Comparison of ENCODE assay signal across 9 cellular contexts in genomic region chr1:8394456-8395321, GRCh38.
A peak's percentile ranks its signal among the peaks of the same experiment; 100 is the strongest.
DNase-seq lines count a peak whose midpoint lies in the region; ATAC-seq, FAIRE-seq and TF ChIP-seq lines count a peak whose summit lies in the region.
"Had no signal": no experiment of that assay in that cellular context is flagged by ENCODE, and none has a peak within 500 bp of the region (broad histone marks: within the 10 kb centered on the region; RNA-seq: fewer than 3 reads in every experiment).

No MANE protein-coding gene starts in this region.

- H3K27ac ChIP-seq in skeletal muscle tissue (ENCODE audit: low read depth, low read length), result peak overlapping the region; percentile 44
- H3K27ac ChIP-seq in substantia nigra (ENCODE audit: low read depth, low read length, poor library complexity, severe bottlenecking), result no peak overlapping the region
- H3K27ac ChIP-seq in endodermal cell (ENCODE audit: low read depth, low read length), result no peak overlapping the region

- 92 to 95% methylated on average over 6 to 9 of the region's 10 CpGs for WGBS in endodermal cell (ENCODE audit: insufficient coverage in 1 of 2, insufficient read length in 1 of 2), 2 experiments

- H3K9me3 Mint-ChIP-seq in endodermal cell, result no peaks in the 10 kb centered on the region

- TF ChIP-seq CTCF in bronchial epithelial cell (IDR thresholded peaks at IDR 0.05; ENCODE audit: insufficient read depth, low read length, severe bottlenecking) (no peak), endodermal cell (conservative IDR thresholded peaks at IDR 0.05) (no peak)

- no peak overlapping the region for H3K4me3 Mint-ChIP-seq in endodermal cell

- ATAC-seq in SK-N-SH treated with all-trans-retinoic acid at 6 μM for 48 hours (peak; percentile 45), GM19328 (IDR thresholded peaks at IDR 0.05; ENCODE audit: unreplicated experiment) (no peak), GM18907 (IDR thresholded peaks at IDR 0.05; ENCODE audit: unreplicated experiment) (no peak)

- peaks cover 14% of the 10 kb centered on the region for H3K36me3 Mint-ChIP-seq in endodermal cell (ENCODE audit: low read depth)

- no peak overlapping the region for H3K9ac ChIP-seq in skeletal muscle tissue (ENCODE audit: low read depth in 1 of 3, low read length in 3 of 3)
- H3K9ac ChIP-seq in endodermal cell (ENCODE audit: extremely low read depth, low read length, poor library complexity, severe bottlenecking), result no peak overlapping the region

- H3K27me3 ChIP-seq in bronchial epithelial cell (ENCODE audit: control insufficient read depth, insufficient read depth, low read length) (no peaks in the 10 kb centered on the region), skeletal muscle tissue (ENCODE audit: control insufficient read depth in 3 of 3, insufficient read depth in 3 of 3, low read length in 3 of 3) (no peaks in the 10 kb centered on the region), endodermal cell (ENCODE audit: control insufficient read depth, insufficient read depth, low read length, poor library complexity, severe bottlenecking) (no peaks in the 10 kb centered on the region)

- no peak for FAIRE-seq in bronchial epithelial cell (lab: Jason Lieb, UNC)
- FAIRE-seq: islet of Langerhans had no signal

- DNase-seq in GM03348 (ENCODE audit: low spot score), result peak; percentile 60
- peak; percentile 95 for DNase-seq in bronchial epithelial cell (ENCODE audit: low read depth)
- DNase-seq in substantia nigra (lab: John Stamatoyannopoulos, UW), result no peak
- no peak for DNase-seq in endodermal cell

- no peak overlapping the region for H3K27ac Mint-ChIP-seq in endodermal cell

- no peaks in the 10 kb centered on the region for H3K9me3 ChIP-seq in skeletal muscle tissue (ENCODE audit: control insufficient read depth in 3 of 3, low read length in 3 of 3)
- H3K9me3 ChIP-seq in endodermal cell (ENCODE audit: control insufficient read depth, low read length), result no peaks in the 10 kb centered on the region

- peaks cover 2% of the 10 kb centered on the region for H3K36me3 ChIP-seq in bronchial epithelial cell (ENCODE audit: control insufficient read depth, insufficient read depth, low read length)
- H3K36me3 ChIP-seq in skeletal muscle tissue (ENCODE audit: control insufficient read depth in 3 of 3, insufficient read depth in 3 of 3, low read length in 3 of 3), result peaks cover 5 to 13% (median 7%) of the 10 kb centered on the region in 3 donors
- H3K36me3 ChIP-seq in endodermal cell (ENCODE audit: control insufficient read depth, insufficient read depth, low read length), result peaks cover 44% of the 10 kb centered on the region

- no peaks in the 10 kb centered on the region for H3K27me3 Mint-ChIP-seq in endodermal cell (ENCODE audit: insufficient read depth)

- H3K4me1 Mint-ChIP-seq in endodermal cell, result peaks cover 34% of the 10 kb centered on the region

- H3K4me1 ChIP-seq in skeletal muscle tissue (ENCODE audit: control insufficient read depth in 3 of 3, insufficient read depth in 3 of 3, low read length in 3 of 3), result peaks cover 52 to 61% (median 52%) of the 10 kb centered on the region in 3 donors
- peaks cover 11% of the 10 kb centered on the region for H3K4me1 ChIP-seq in endodermal cell (ENCODE audit: control insufficient read depth, insufficient read depth, low read length)

- H3K4me3 ChIP-seq in bronchial epithelial cell (ENCODE audit: low read depth, low read length), result no peak overlapping the region
- H3K4me3 ChIP-seq in skeletal muscle tissue (ENCODE audit: low read length in 3 of 3), result no peak overlapping the region
- no peak overlapping the region for H3K4me3 ChIP-seq in endodermal cell (ENCODE audit: low read length)

TF ChIP-seq in SK-N-SH treated with all-trans-retinoic acid at 6 μM for 48 hours, 23 proteins besides CTCF, POLR2A, EP300 and RAD21:
- TF ChIP-seq ZFP30 (CRISPR knock-in tag; IDR thresholded peaks at IDR 0.05) (no peak), TOX (CRISPR knock-in tag; IDR thresholded peaks at IDR 0.05; ENCODE audit: borderline replicate concordance) (peak; percentile 35; the same call in 1 of the 2 replicates), TSHZ2 (CRISPR knock-in tag; IDR thresholded peaks at IDR 0.05) (no peak), ZC3H10 (CRISPR knock-in tag; IDR thresholded peaks at IDR 0.05) (0 out of 2 replicates have a peak, but pooled peaks have one; percentile 12), GLIS3 (CRISPR knock-in tag; IDR thresholded peaks at IDR 0.05) (no peak)

Comparison
In these comparisons a context has a peak if more than half of its experiments do, and no peak if none do; other contexts are left out.
1. DNase-seq: peak in GM03348 (single experiment) and bronchial epithelial cell (single experiment); none in substantia nigra (0 of 49) and endodermal cell (single experiment).